ENCODE assay signal across 22 cellular contexts in genomic region chr11:12979928-12980689, GRCh38. TPM values are rescaled to one million over a fixed set of nuclear protein-coding genes. Genes with fewer than 3 reads are reported as not detected.
DNase-seq lines count a peak whose midpoint lies in the region; ATAC-seq and TF ChIP-seq lines count a peak whose summit lies in the region.
"Had no signal": no experiment of that assay in that cellular context is flagged by ENCODE, and none has a peak within 500 bp of the region (broad histone marks: within the 10 kb centered on the region; RNA-seq: fewer than 3 reads in every experiment).

No MANE protein-coding gene starts in this region.

- no peaks in the 10 kb centered on the region for H3K9me3 Mint-ChIP-seq in naive thymus-derived CD4-positive, alpha-beta T cell
- no peaks in the 10 kb centered on the region for H3K9me3 Mint-ChIP-seq in MCF 10A (ENCODE audit: unreplicated experiment)
- H3K9me3 Mint-ChIP-seq: activated CD4-positive, alpha-beta T cell treated with anti-CD3 and anti-CD28 coated beads, Interleukin-2, amount 10 ng/mL, durations not matched to agents 7 days and 5 days; naive thymus-derived CD8-positive, alpha-beta T cell; stimulated activated naive CD8-positive, alpha-beta T cell treated with anti-CD3 and anti-CD28 coated beads, Interleukin-15, Interleukin-2, amounts not matched to agents 100 ng/mL and 50 ng/mL, for 24 hours had no signal

- no peak overlapping the region for H3K27ac Mint-ChIP-seq in naive thymus-derived CD4-positive, alpha-beta T cell
- no peak overlapping the region for H3K27ac Mint-ChIP-seq in MCF 10A (ENCODE audit: low read depth, unreplicated experiment)
- H3K27ac Mint-ChIP-seq: activated CD4-positive, alpha-beta T cell treated with anti-CD3 and anti-CD28 coated beads, Interleukin-2, amount 10 ng/mL, durations not matched to agents 7 days and 5 days; naive thymus-derived CD8-positive, alpha-beta T cell; stimulated activated naive CD8-positive, alpha-beta T cell treated with anti-CD3 and anti-CD28 coated beads, Interleukin-15, Interleukin-2, amounts not matched to agents 100 ng/mL and 50 ng/mL, for 24 hours had no signal

- H3K4me1 ChIP-seq in naive thymus-derived CD4-positive, alpha-beta T cell (ENCODE audit: control insufficient read depth in 2 of 2, insufficient read depth in 2 of 2, low read length in 2 of 2): no peaks in the 10 kb centered on the region
- H3K4me1 ChIP-seq: BE2C, colonic mucosa, esophagus muscularis mucosa, sigmoid colon had no signal

- no peak overlapping the region for H3K4me3 ChIP-seq in naive thymus-derived CD4-positive, alpha-beta T cell (ENCODE audit: low read length)
- H3K4me3 ChIP-seq: colonic mucosa, esophagus muscularis mucosa, hepatocyte, PC-9, sigmoid colon had no signal

- H3K36me3 ChIP-seq in naive thymus-derived CD4-positive, alpha-beta T cell (ENCODE audit: control insufficient read depth in 2 of 3, insufficient read depth in 3 of 3, low read length in 3 of 3): no peaks in the 10 kb centered on the region
- H3K36me3 ChIP-seq: BE2C, colonic mucosa, esophagus muscularis mucosa, sigmoid colon had no signal

- peaks cover 5 to 18% (median 16%) of the 10 kb centered on the region in 5 donors for H3K27me3 Mint-ChIP-seq in naive thymus-derived CD4-positive, alpha-beta T cell
- no peaks in the 10 kb centered on the region for H3K27me3 Mint-ChIP-seq in MCF 10A (ENCODE audit: insufficient read depth, unreplicated experiment)

- no TSS peak for BruUV-seq in MCF 10A (replicated peaks; lab: Mats Ljungman, UMichigan)

- CTCF ChIA-PET in naive thymus-derived CD4-positive, alpha-beta T cell (lab: Charles Lee): no interaction called here
- CTCF ChIA-PET in MCF 10A (lab: Yijun Ruan, JAX): interaction anchor here (0.6 to 2.3 kb wide), 6 partner anchors 12 to 649 kb away, joined by 3 to 14 read pairs (median 4); no protein-coding TSS in a partner anchor

- peaks cover 0 to 1% (median 0%) of the 10 kb centered on the region in 7 donors for H3K4me1 Mint-ChIP-seq in naive thymus-derived CD4-positive, alpha-beta T cell
- no peaks in the 10 kb centered on the region for H3K4me1 Mint-ChIP-seq in MCF 10A (ENCODE audit: insufficient read depth, unreplicated experiment)
- H3K4me1 Mint-ChIP-seq: activated CD4-positive, alpha-beta T cell treated with anti-CD3 and anti-CD28 coated beads, Interleukin-2, amount 10 ng/mL, durations not matched to agents 7 days and 5 days; naive thymus-derived CD8-positive, alpha-beta T cell had no signal

- H3K9me3 ChIP-seq in naive thymus-derived CD4-positive, alpha-beta T cell (ENCODE audit: control insufficient read depth in 2 of 3, low read length in 3 of 3): no peaks in the 10 kb centered on the region
- H3K9me3 ChIP-seq: BE2C, colonic mucosa, esophagus muscularis mucosa, sigmoid colon had no signal

- peak; percentile 67 for ATAC-seq in naive thymus-derived CD4-positive, alpha-beta T cell
- no peak for ATAC-seq in HG03095 (IDR thresholded peaks at IDR 0.05; ENCODE audit: unreplicated experiment)
- ATAC-seq: left ventricle myocardium superior; naive thymus-derived CD8-positive, alpha-beta T cell had no signal

- H3K4me3 Mint-ChIP-seq in naive thymus-derived CD4-positive, alpha-beta T cell: no peak overlapping the region
- no peak overlapping the region for H3K4me3 Mint-ChIP-seq in MCF 10A (ENCODE audit: unreplicated experiment)
- H3K4me3 Mint-ChIP-seq: activated CD4-positive, alpha-beta T cell treated with anti-CD3 and anti-CD28 coated beads, Interleukin-2, amount 10 ng/mL, durations not matched to agents 7 days and 5 days; naive thymus-derived CD8-positive, alpha-beta T cell; stimulated activated naive CD8-positive, alpha-beta T cell treated with anti-CD3 and anti-CD28 coated beads, Interleukin-15, Interleukin-2, amounts not matched to agents 100 ng/mL and 50 ng/mL, for 24 hours had no signal

- no peak overlapping the region for H3K27ac ChIP-seq in naive thymus-derived CD4-positive, alpha-beta T cell (ENCODE audit: low read depth, low read length)
- H3K27ac ChIP-seq: colonic mucosa, esophagus muscularis mucosa, hepatocyte, PC-9, sigmoid colon had no signal

- POLR2A ChIA-PET in naive thymus-derived CD4-positive, alpha-beta T cell (lab: Charles Lee): no interaction called here
- POLR2A ChIA-PET in MCF 10A (lab: Yijun Ruan, JAX): interaction anchor here (0.6 to 1.3 kb wide), 3 partner anchors 24 to 180 kb away, joined by 3 to 5 read pairs (median 5); no protein-coding TSS in a partner anchor

- TF ChIP-seq CTCF in MCF 10A (IDR thresholded peaks at IDR 0.05; ENCODE audit: unreplicated experiment): no peak

- intact Hi-C loops in naive thymus-derived CD4-positive, alpha-beta T cell (cut with micrococcal nuclease): no loop called here
- intact Hi-C loops in MCF 10A (cut with micrococcal nuclease): no loop called here

- no peaks in the 10 kb centered on the region for H3K27me3 ChIP-seq in naive thymus-derived CD4-positive, alpha-beta T cell (ENCODE audit: control insufficient read depth in 2 of 2, insufficient read depth in 2 of 2, low read length in 2 of 2)
- H3K27me3 ChIP-seq: BE2C, colonic mucosa, sigmoid colon had no signal

- DNase-seq in ELF-1 (ENCODE audit: low read depth, low spot score) (peak; percentile 9), NCI-H187 treated with DMSO at 0.1 percent for 48 hours (lab: John Stamatoyannopoulos, UW) (peak; percentile 97), NOMO-1 (lab: John Stamatoyannopoulos, UW; ENCODE audit: unreplicated experiment in 2 of 2) (peak; percentile 19 to 87), occipital lobe (lab: John Stamatoyannopoulos, UW) (no peak), MCF 10A (ENCODE audit: unreplicated experiment) (no peak)
- DNase-seq in naive thymus-derived CD4-positive, alpha-beta T cell: no peak
- DNase-seq in stimulated activated CD4-positive, alpha-beta T cell treated with anti-CD3 and anti-CD28 coated beads, Interleukin-4, amount 100 ng/mL, for 24 hours: no peak
- DNase-seq: activated CD4-positive, alpha-beta T cell treated with anti-CD3 and anti-CD28 coated beads, Interleukin-2, amount 10 ng/mL, durations not matched to agents 7 days and 5 days; anterior cingulate cortex; BE2C; colonic mucosa; H7; Karpas-422; left ventricle myocardium superior; naive thymus-derived CD8-positive, alpha-beta T cell; PC-9; sigmoid colon had no signal

- no peaks in the 10 kb centered on the region for H3K36me3 Mint-ChIP-seq in naive thymus-derived CD4-positive, alpha-beta T cell
- no peaks in the 10 kb centered on the region for H3K36me3 Mint-ChIP-seq in MCF 10A (ENCODE audit: insufficient read depth, unreplicated experiment)
- H3K36me3 Mint-ChIP-seq: naive thymus-derived CD8-positive, alpha-beta T cell had no signal

RNA-seq across cellular contexts. Expression of gene RASSF10, which starts 29.0 kb away (rescaled TPM):
- total RNA-seq in naive thymus-derived CD4-positive, alpha-beta T cell: not detected
- not detected for polyA plus RNA-seq in naive thymus-derived CD4-positive, alpha-beta T cell
- total RNA-seq in occipital lobe (3.4 TPM), MCF 10A (2022) (not detected in 2 replicates)
- total RNA-seq: activated CD4-positive, alpha-beta T cell treated with anti-CD3 and anti-CD28 coated beads, Interleukin-2, amount 10 ng/mL, durations not matched to agents 7 days and 5 days; naive thymus-derived CD8-positive, alpha-beta T cell; T-helper 1 cell treated with Interleukin-12 subunit alpha and Interleukin-12 subunit beta and Interleukin-4 antibody, amounts not matched to agents 30 ng/mL and 1 ng/mL, for 36 hours had no signal
- polyA plus RNA-seq: naive thymus-derived CD8-positive, alpha-beta T cell had no signal

Comparison
In these comparisons a context has a peak if more than half of its experiments do, and no peak if none do; other contexts are left out.
1. DNase-seq: peak in ELF-1 (single experiment), NCI-H187 treated with DMSO at 0.1 percent for 48 hours (single experiment) and NOMO-1 (2 of 2); none in naive thymus-derived CD4-positive, alpha-beta T cell (0 of 9), occipital lobe (single experiment), stimulated activated CD4-positive, alpha-beta T cell treated with anti-CD3 and anti-CD28 coated beads, Interleukin-4, amount 100 ng/mL, for 24 hours (single experiment) and MCF 10A (single experiment).